ENCODE assay signal across 1 cellular context in genomic region chr14:32426596-32427408, GRCh38.
TF ChIP-seq lines count a peak whose summit lies in the region.

No MANE protein-coding gene starts in this region.

TF ChIP-seq in HEK293, 187 proteins besides CTCF, POLR2A, EP300 and RAD21 (continued from another document and continues in another):
- TF ChIP-seq PRDM10 (tag by site-specific recombination; IDR thresholded peaks at IDR 0.05) (peak; percentile 86), ZBTB44 (tag by site-specific recombination; IDR thresholded peaks at IDR 0.05) (peak; percentile 24; the same call in 1 of the 2 replicates), INSM2 (tag by site-specific recombination; IDR thresholded peaks at IDR 0.05) (0 out of 2 replicates have a peak, but pooled peaks have one; percentile 10), ZBTB17 (tag by site-specific recombination; IDR thresholded peaks at IDR 0.05) (peak; percentile 70), PRDM6 (tag by site-specific recombination; IDR thresholded peaks at IDR 0.05) (peak; percentile 70), ZBTB49 (tag by site-specific recombination; IDR thresholded peaks at IDR 0.05; ENCODE audit: low read depth) (no peak), AEBP2 (tag by site-specific recombination; IDR thresholded peaks at IDR 0.05; ENCODE audit: borderline replicate concordance) (no peak), TRIM28 (IDR thresholded peaks at IDR 0.05; ENCODE audit: borderline replicate concordance, low read length) (peak; percentile 56), ZNF398 (tag by site-specific recombination; IDR thresholded peaks at IDR 0.05) (0 out of 2 replicates have a peak, but pooled peaks have one; percentile 19), ZSCAN16 (tag by site-specific recombination; IDR thresholded peaks at IDR 0.05) (no peak), ZNF449 (tag by site-specific recombination; IDR thresholded peaks at IDR 0.05) (no peak), FEZF1 (tag by site-specific recombination; IDR thresholded peaks at IDR 0.05) (peak; percentile 88), PRDM4 (tag by site-specific recombination; IDR thresholded peaks at IDR 0.05) (peak; percentile 57; the same call in 1 of the 2 replicates), ZNF664 (tag by site-specific recombination; IDR thresholded peaks at IDR 0.05) (0 out of 2 replicates have a peak, but pooled peaks have one; percentile 13), SP7 (tag by site-specific recombination; IDR thresholded peaks at IDR 0.05) (0 out of 2 replicates have a peak, but pooled peaks have one; percentile 54), REPIN1 (tag by site-specific recombination; IDR thresholded peaks at IDR 0.05; ENCODE audit: low read depth) (no peak), ZNF843 (tag by site-specific recombination; IDR thresholded peaks at IDR 0.05) (peak; percentile 52; the same call in 1 of the 2 replicates), ZNF335 (tag by site-specific recombination; conservative IDR thresholded peaks at IDR 0.05) (peak; percentile 68), ZIC2 (tag by site-specific recombination; IDR thresholded peaks at IDR 0.05) (peak; percentile 76), IKZF3 (tag by site-specific recombination; IDR thresholded peaks at IDR 0.05) (0 out of 2 replicates have a peak, but pooled peaks have one; percentile 31), ZNF211 (tag by site-specific recombination; IDR thresholded peaks at IDR 0.05; ENCODE audit: low read depth) (no peak), ZNF26 (tag by site-specific recombination; IDR thresholded peaks at IDR 0.05) (no peak), ZNF600 (tag by site-specific recombination; IDR thresholded peaks at IDR 0.05) (peak; percentile 44; the same call in 1 of the 2 replicates), ZBTB11 (tag by site-specific recombination; conservative IDR thresholded peaks at IDR 0.05; ENCODE audit: low read depth) (peak; percentile 58), ZNF510 (tag by site-specific recombination; IDR thresholded peaks at IDR 0.05; ENCODE audit: insufficient replicate concordance) (no peak), KLF16 (tag by site-specific recombination; IDR thresholded peaks at IDR 0.05) (no peak)
